9 cellular contexts compared by ENCODE assay signal in the genomic region with DNA sequence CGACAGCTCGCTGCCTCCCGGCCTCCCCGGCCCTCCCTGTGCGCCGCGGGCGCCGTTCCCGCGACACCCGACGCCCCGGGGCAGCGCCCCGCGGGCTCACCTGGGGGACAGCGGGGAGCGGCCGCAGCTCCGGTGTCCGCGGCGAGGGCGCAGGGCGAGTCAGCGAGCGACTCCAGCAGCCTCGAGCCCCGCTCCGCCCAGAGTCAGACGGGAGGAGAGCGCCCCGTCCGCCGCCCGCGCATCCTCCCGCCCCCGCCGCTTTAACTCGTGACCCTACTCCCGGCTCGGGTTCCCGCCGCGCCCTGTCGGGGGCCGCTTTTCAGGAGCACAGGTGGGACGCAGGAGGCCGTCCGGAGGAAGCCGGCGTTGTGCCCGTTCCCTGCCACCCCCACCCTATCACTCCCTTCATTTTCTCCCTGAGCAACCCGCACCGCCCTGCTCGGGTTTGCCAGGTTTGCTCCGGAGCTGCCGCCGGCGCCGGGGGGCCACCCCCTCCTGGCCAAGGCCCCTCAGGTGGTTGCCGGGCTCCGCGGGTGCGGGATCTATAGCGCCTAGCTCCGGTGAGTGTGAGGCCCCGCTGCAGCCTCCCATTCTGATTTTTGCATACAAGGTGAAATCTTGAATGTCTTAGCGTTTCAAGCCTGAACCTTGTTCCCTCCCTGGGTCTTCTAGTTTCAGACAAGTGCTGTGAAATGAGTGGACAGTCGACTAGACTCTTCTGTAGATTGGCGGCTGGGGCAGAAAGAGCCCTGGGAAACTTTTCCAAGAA. TPM values are rescaled to one million over a fixed set of nuclear protein-coding genes. Genes with fewer than 3 reads are reported as not detected.
DNase-seq lines count a peak whose midpoint lies in the region; ATAC-seq and TF ChIP-seq lines count a peak whose summit lies in the region.
"Had no signal": no experiment of that assay in that cellular context is flagged by ENCODE, and none has a peak within 500 bp of the region (broad histone marks: within the 10 kb centered on the region; RNA-seq: fewer than 3 reads in every experiment).

A gene with protein sequence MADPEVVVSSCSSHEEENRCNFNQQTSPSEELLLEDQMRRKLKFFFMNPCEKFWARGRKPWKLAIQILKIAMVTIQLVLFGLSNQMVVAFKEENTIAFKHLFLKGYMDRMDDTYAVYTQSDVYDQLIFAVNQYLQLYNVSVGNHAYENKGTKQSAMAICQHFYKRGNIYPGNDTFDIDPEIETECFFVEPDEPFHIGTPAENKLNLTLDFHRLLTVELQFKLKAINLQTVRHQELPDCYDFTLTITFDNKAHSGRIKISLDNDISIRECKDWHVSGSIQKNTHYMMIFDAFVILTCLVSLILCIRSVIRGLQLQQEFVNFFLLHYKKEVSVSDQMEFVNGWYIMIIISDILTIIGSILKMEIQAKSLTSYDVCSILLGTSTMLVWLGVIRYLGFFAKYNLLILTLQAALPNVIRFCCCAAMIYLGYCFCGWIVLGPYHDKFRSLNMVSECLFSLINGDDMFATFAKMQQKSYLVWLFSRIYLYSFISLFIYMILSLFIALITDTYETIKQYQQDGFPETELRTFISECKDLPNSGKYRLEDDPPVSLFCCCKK (minus strand): TSS at position 205 of the 769 bp plus-strand sequence. CDS start 3,140 bp downstream, outside the sequence.

- no peak for TF ChIP-seq EP300 in ovary (IDR thresholded peaks at IDR 0.05)

- peaks cover 4% of the 10 kb centered on the region for H3K4me1 ChIP-seq in ovary (ENCODE audit: insufficient read depth)
- H3K4me1 ChIP-seq: BLaER1 treated with 17β-estradiol and CSF1 and Interleukin-3, amounts not matched to agents 10 nM and 100 nM had no signal

- peak within 1 kb of the TSS; percentile 40 for H3K4me3 ChIP-seq in fibroblast of villous mesenchyme (ENCODE audit: low read depth, low read length)
- H3K4me3 ChIP-seq in ovary = peak within 1 kb of the TSS; percentile 37
- H3K4me3 ChIP-seq: BLaER1 treated with 17β-estradiol and CSF1 and Interleukin-3, amounts not matched to agents 10 nM and 100 nM had no signal

- intact Hi-C loops in ovary (cut with DNase I) = no loop called here

- no peaks in the 10 kb centered on the region for H3K36me3 ChIP-seq in ovary
- H3K36me3 ChIP-seq: BLaER1 treated with 17β-estradiol and CSF1 and Interleukin-3, amounts not matched to agents 10 nM and 100 nM had no signal

- TF ChIP-seq POLR2A in ovary (IDR thresholded peaks at IDR 0.05) = no peak

- peak; percentile 76 for ATAC-seq in HG02759 (IDR thresholded peaks at IDR 0.05; ENCODE audit: unreplicated experiment)

- WGBS in ovary, 3 donors = 3 to 4% (median 4%) methylated on average over 48 to 73 of the region's 73 CpGs

- H3K27ac ChIP-seq in ovary = no peak within 1 kb of the TSS
- H3K27ac ChIP-seq: BLaER1 treated with 17β-estradiol and CSF1 and Interleukin-3, amounts not matched to agents 10 nM and 100 nM had no signal

- peak; percentile 23 to 47 for DNase-seq in NCI-H524 (lab: John Stamatoyannopoulos, UW)
- no peak for DNase-seq in NCI-H524 treated with DMSO at 0.1 percent for 48 hours (lab: John Stamatoyannopoulos, UW)
- peak; percentile 69 for DNase-seq in NCI-H2107 (lab: John Stamatoyannopoulos, UW)
- DNase-seq in activated T-cell treated with anti-CD3 and anti-CD28 coated beads for 4 hours = peak; percentile 38
- no peak for DNase-seq in fibroblast of villous mesenchyme (ENCODE audit: low read depth)
- DNase-seq in ovary = peak; percentile 23 to 58 (median 30)
- no peak for DNase-seq in C1 segment of cervical spinal cord (lab: John Stamatoyannopoulos, UW)

- H3K9me3 ChIP-seq in ovary = no peaks in the 10 kb centered on the region

- TF ChIP-seq CTCF in fibroblast of villous mesenchyme (IDR thresholded peaks at IDR 0.05; ENCODE audit: insufficient read depth, low read depth, low read length) = no peak
- TF ChIP-seq CTCF in ovary (IDR thresholded peaks at IDR 0.05) = no peak

- H3K27me3 ChIP-seq in ovary = no peaks in the 10 kb centered on the region
- H3K27me3 ChIP-seq: BLaER1 treated with 17β-estradiol and CSF1 and Interleukin-3, amounts not matched to agents 10 nM and 100 nM had no signal

RNA-seq across cellular contexts. Expression of the gene that starts here (rescaled TPM):
- 0.86 and 0.97 TPM in 2 replicates for total RNA-seq in fibroblast of villous mesenchyme
- 1 to 10 TPM; 2.0 to 8.3 (median 3.7) TPM for total RNA-seq in ovary
- 1 to 10 TPM in 1 of 2 donors, under 1 TPM in 1; 0.71 to 1.8 TPM for polyA plus RNA-seq in ovary

Comparison
In these comparisons a context has a peak if more than half of its experiments do, and no peak if none do; other contexts are left out.
1. DNase-seq: peak in NCI-H524 (2 of 2), NCI-H2107 (single experiment), activated T-cell treated with anti-CD3 and anti-CD28 coated beads for 4 hours (single experiment) and ovary (5 of 5); none in NCI-H524 treated with DMSO at 0.1 percent for 48 hours (single experiment), fibroblast of villous mesenchyme (single experiment) and C1 segment of cervical spinal cord (0 of 14).